ENCODE assay signal across 8 cellular contexts in the genomic region with DNA sequence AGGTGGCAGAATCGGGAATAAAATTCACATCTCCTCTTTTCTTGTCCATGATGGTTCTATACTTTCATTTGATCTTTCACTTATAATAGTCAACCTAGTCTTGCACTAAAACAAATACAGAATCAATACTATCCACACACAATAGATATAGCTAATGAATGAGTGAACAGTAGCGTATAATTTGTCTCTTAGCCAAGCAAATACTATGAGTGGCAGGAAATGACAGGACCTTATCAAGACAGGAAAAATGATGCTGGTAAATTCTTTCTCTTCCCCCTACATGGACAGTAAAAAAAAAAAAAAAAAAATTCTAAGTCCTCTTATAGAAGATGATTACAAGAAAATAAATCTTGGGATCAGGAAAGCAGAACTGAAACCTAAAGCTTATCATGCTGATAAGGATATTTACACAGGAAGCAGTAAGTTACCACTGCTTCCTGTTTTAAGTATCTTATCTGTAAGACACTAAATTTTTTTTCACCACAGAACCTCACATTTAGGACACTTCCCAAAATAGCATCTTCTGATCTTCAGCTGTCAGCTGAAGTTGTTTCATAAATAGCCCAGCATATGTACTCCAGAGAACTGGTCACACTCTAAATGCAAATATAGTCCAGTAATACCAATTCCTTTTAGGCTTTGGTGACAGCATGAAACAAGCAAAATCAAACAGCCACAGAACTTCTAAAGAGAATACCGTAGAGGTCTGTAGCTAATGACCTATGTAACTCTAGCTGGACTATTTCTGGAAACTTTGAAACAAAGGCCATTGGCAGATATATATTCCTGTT. TPM values are rescaled to one million over a fixed set of nuclear protein-coding genes. Genes with fewer than 3 reads are reported as not detected.
DNase-seq lines count a peak whose midpoint lies in the region; ATAC-seq and TF ChIP-seq lines count a peak whose summit lies in the region.

No MANE protein-coding gene starts in this region.

- POLR2A ChIA-PET in HCT116 (lab: Charles Lee): interaction anchor here (1.4 kb wide), 1 partner anchor 557 kb away, joined by 3 read pairs; no protein-coding TSS in a partner anchor

- H3K9me2 ChIP-seq in HCT116 (ENCODE audit: insufficient read depth) (no peaks in the 10 kb centered on the region), MM.1S (replicated peaks; ENCODE audit: insufficient read depth, low read length) (no peaks in the 10 kb centered on the region)

- H3K9ac ChIP-seq in HCT116 (ENCODE audit: low read length) (peak overlapping the region; percentile 34), MM.1S (ENCODE audit: low read length) (peak overlapping the region; percentile 74)

- H3F3A ChIP-seq in MM.1S (ENCODE audit: insufficient read depth, low read length): peaks cover 21% of the 10 kb centered on the region

- no peaks in the 10 kb centered on the region for H3K27me3 ChIP-seq in HCT116 (ENCODE audit: insufficient read depth, low read length)
- no peaks in the 10 kb centered on the region for H3K27me3 ChIP-seq in MM.1S (replicated peaks; ENCODE audit: insufficient read depth, low read length)
- H3K27me3 ChIP-seq in breast epithelium: no peaks in the 10 kb centered on the region
- H3K27me3 ChIP-seq in osteoblast (ENCODE audit: insufficient read depth, low read length): no peaks in the 10 kb centered on the region
- H3K27me3 ChIP-seq in H7 (ENCODE audit: control insufficient read depth, insufficient read depth, low read length): no peaks in the 10 kb centered on the region

- no peak for TF ChIP-seq CTCF in HCT116 (IDR thresholded peaks at IDR 0.05 in 2 of 3, conservative IDR thresholded peaks at IDR 0.05 in 1 of 3; ENCODE audit: borderline replicate concordance in 1 of 3, insufficient read depth in 1 of 3, low read depth in 2 of 3, low read length in 2 of 3)
- no peak for TF ChIP-seq CTCF in MM.1S (IDR thresholded peaks at IDR 0.05; ENCODE audit: low read length)
- TF ChIP-seq CTCF in breast epithelium (IDR thresholded peaks at IDR 0.05): no peak
- TF ChIP-seq CTCF in osteoblast (IDR thresholded peaks at IDR 0.05; ENCODE audit: extremely low read depth, low read depth, low read length): no peak

- peak; percentile 97 for ATAC-seq in GM18508 (IDR thresholded peaks at IDR 0.05; ENCODE audit: insufficient read depth, unreplicated experiment)
- peak; percentile 64 for ATAC-seq in HCT116

- H4K20me1 ChIP-seq in HCT116 (ENCODE audit: insufficient read depth): no peaks in the 10 kb centered on the region
- no peaks in the 10 kb centered on the region for H4K20me1 ChIP-seq in MM.1S (ENCODE audit: insufficient read depth, low read length)
- H4K20me1 ChIP-seq in osteoblast (ENCODE audit: insufficient read depth, low read length): peaks cover 10% of the 10 kb centered on the region

- H3K27ac ChIP-seq in HCT116 (ENCODE audit: low read depth, low read length) (peak overlapping the region; percentile 76), MM.1S (ENCODE audit: low read length) (peak overlapping the region; percentile 97), breast epithelium (peak overlapping the region; percentile 36 to 67), osteoblast (ENCODE audit: low read depth, low read length) (peak overlapping the region; percentile 62)

- no peak for DNase-seq in HCT116 (ENCODE audit: low read depth, low spot score)
- DNase-seq in MM.1S: peak; percentile 99
- no peak for DNase-seq in breast epithelium (ENCODE audit: low spot score in 2 of 2)
- no peak for DNase-seq in osteoblast (ENCODE audit: insufficient read length, low spot score, missing footprints)
- no peak for DNase-seq in AG08395 (ENCODE audit: low spot score)
- no peak for DNase-seq in anterior cingulate cortex (lab: John Stamatoyannopoulos, UW)
- DNase-seq in H7: no peak

- peaks cover 42 to 48% of the 10 kb centered on the region in 2 experiments for H3K4me1 ChIP-seq in HCT116 (ENCODE audit: control insufficient read depth in 1 of 2, insufficient read depth in 2 of 2, low read length in 2 of 2)
- H3K4me1 ChIP-seq in MM.1S (ENCODE audit: low read length): peaks cover 43% of the 10 kb centered on the region
- H3K4me1 ChIP-seq in breast epithelium: peaks cover 0 to 9% of the 10 kb centered on the region in 2 donors
- H3K4me1 ChIP-seq in osteoblast (ENCODE audit: insufficient read depth, low read length): peaks cover 26% of the 10 kb centered on the region

- no peak for TF ChIP-seq RAD21 in HCT116 (IDR thresholded peaks at IDR 0.05; ENCODE audit: low read depth)

- H2AFZ ChIP-seq in HCT116 (ENCODE audit: low read depth, low read length, poor library complexity, severe bottlenecking) (no peak overlapping the region), MM.1S (ENCODE audit: low read length) (no peak overlapping the region), osteoblast (ENCODE audit: low read length) (no peak overlapping the region)

- no peak for TF ChIP-seq POLR2A in HCT116 (IDR thresholded peaks at IDR 0.05; ENCODE audit: borderline replicate concordance, extremely low read depth, insufficient read depth, insufficient read length)
- TF ChIP-seq POLR2A in breast epithelium (IDR thresholded peaks at IDR 0.05): no peak

- RAD21 ChIA-PET in HCT116 (lab: Charles Lee; ENCODE audit: low non-redundant PET in 1 of 2, low total read pairs in 2 of 2, uncharacterized antibody in 2 of 2, unreplicated experiment in 2 of 2): no interaction called here

- H3K79me2 ChIP-seq in HCT116 (ENCODE audit: insufficient read depth, low read length): peaks cover 100% of the 10 kb centered on the region
- peaks cover 12% of the 10 kb centered on the region; the same call in 1 of the 2 replicates for H3K79me2 ChIP-seq in MM.1S (ENCODE audit: low read length)
- H3K79me2 ChIP-seq in osteoblast (ENCODE audit: insufficient read depth, low read length): peaks cover 99% of the 10 kb centered on the region

- no peak overlapping the region for H3K4me3 ChIP-seq in HCT116 (replicated peaks in 1 of 2; ENCODE audit: low read depth in 1 of 2, low read length in 2 of 2)
- peak overlapping the region; percentile 38; the same call in 1 of the 2 replicates for H3K4me3 ChIP-seq in MM.1S (ENCODE audit: low read length)
- peak overlapping the region in 1 of 3 donors; percentile 14 for H3K4me3 ChIP-seq in breast epithelium
- no peak overlapping the region for H3K4me3 ChIP-seq in osteoblast (ENCODE audit: insufficient read depth, low read length)
- no peak overlapping the region for H3K4me3 ChIP-seq in H7 (ENCODE audit: insufficient read depth, low read depth, low read length)

- intact Hi-C loops in HCT116 (cut with micrococcal nuclease): no loop called here
- intact Hi-C loops in breast epithelium (cut with DNase I; ENCODE audit: low total_unique reads): no loop called here

- CTCF ChIA-PET in HCT116 (lab: Charles Lee): interaction anchor here (2.8 kb wide), 1 partner anchor 12 kb away, joined by 6 read pairs; no protein-coding TSS in a partner anchor

- no peaks in the 10 kb centered on the region for H3K9me3 ChIP-seq in HCT116 (ENCODE audit: control insufficient read depth in 1 of 2, insufficient read depth in 1 of 2, low read depth in 1 of 2, low read length in 2 of 2)
- no peaks in the 10 kb centered on the region for H3K9me3 ChIP-seq in MM.1S (replicated peaks; ENCODE audit: insufficient read depth, low read length)
- peaks cover 0 to 12% of the 10 kb centered on the region in 2 donors for H3K9me3 ChIP-seq in breast epithelium
- no peaks in the 10 kb centered on the region for H3K9me3 ChIP-seq in osteoblast (ENCODE audit: low read depth, low read length)

- BruUV-seq in HCT116 (replicated peaks; lab: Mats Ljungman, UMichigan): no TSS peak

- H3K4me2 ChIP-seq in HCT116 (ENCODE audit: low read length) (peak overlapping the region; percentile 43), MM.1S (ENCODE audit: low read depth, low read length) (peak overlapping the region; percentile 68), osteoblast (ENCODE audit: insufficient read depth, low read length) (peak overlapping the region; percentile 45)

- peaks cover 0 to 35% of the 10 kb centered on the region in 2 experiments; a peak in 3 of 4 replicates for H3K36me3 ChIP-seq in HCT116 (ENCODE audit: control insufficient read depth in 1 of 2, insufficient read depth in 2 of 2, low read length in 2 of 2)
- no peaks in the 10 kb centered on the region for H3K36me3 ChIP-seq in MM.1S (replicated peaks; ENCODE audit: insufficient read depth, low read length)
- peaks cover 10% of the 10 kb centered on the region for H3K36me3 ChIP-seq in breast epithelium
- peaks cover 29% of the 10 kb centered on the region for H3K36me3 ChIP-seq in osteoblast (ENCODE audit: insufficient read depth, low read length)
- no peaks in the 10 kb centered on the region; the same call in 1 of the 2 replicates for H3K36me3 ChIP-seq in H7 (replicated peaks; ENCODE audit: control insufficient read depth, insufficient read depth, low read length)

TF ChIP-seq in HCT116, 20 proteins besides CTCF, POLR2A, EP300 and RAD21 (continues in another document):
- TF ChIP-seq SP1 (IDR thresholded peaks at IDR 0.05; ENCODE audit: low read depth): 0 out of 2 replicates have a peak, but pooled peaks have one; percentile 21
- TF ChIP-seq JUND (IDR thresholded peaks at IDR 0.05): no peak
- 0 out of 2 replicates have a peak, but pooled peaks have one; percentile 16 for TF ChIP-seq SIN3A (IDR thresholded peaks at IDR 0.05; ENCODE audit: low read depth)
- peak; percentile 81 for TF ChIP-seq TCF7L2 (IDR thresholded peaks at IDR 0.05; ENCODE audit: borderline replicate concordance, extremely low read depth, insufficient read depth, insufficient read length)

RNA-seq across cellular contexts. Expression of a gene that starts 27.0 kb away (rescaled TPM):
- total RNA-seq in HCT116 (2021; ENCODE audit: unreplicated experiment): 88.8 TPM
- 39.4 and 44.1 TPM in 2 replicates for polyA plus RNA-seq in HCT116 (2012)
- total RNA-seq in breast epithelium: 10 to 100 TPM; 18.4 to 48.3 (median 22.3) TPM
- total RNA-seq in osteoblast: 24.5 and 27.9 TPM in 2 replicates
- 15.2 and 17.1 TPM in 2 replicates for total RNA-seq in H7 (2014; rRNA removed; shearing (Covaris generic))
